ENCODE assay signal across 16 cellular contexts in genomic region chr4:143281507-143282169, GRCh38. TPM values are rescaled to one million over a fixed set of nuclear protein-coding genes. Genes with fewer than 3 reads are reported as not detected.
DNase-seq lines count a peak whose midpoint lies in the region; ATAC-seq and TF ChIP-seq lines count a peak whose summit lies in the region.
"Had no signal": no experiment of that assay in that cellular context is flagged by ENCODE, and none has a peak within 500 bp of the region (broad histone marks: within the 10 kb centered on the region; RNA-seq: fewer than 3 reads in every experiment).

No MANE protein-coding gene starts in this region.

- TF ChIP-seq CTCF in GM20000 (IDR thresholded peaks at IDR 0.05; ENCODE audit: extremely low read depth, missing control alignments) = no peak

- peak; percentile 15 for DNase-seq in GM20000 (ENCODE audit: low spot score)
- peak; percentile 22 for DNase-seq in brain pericyte (ENCODE audit: low read depth, low spot score)
- no peak for DNase-seq in UCSD-AML1 (lab: John Stamatoyannopoulos, UW; ENCODE audit: unreplicated experiment)
- DNase-seq in DMS79 treated with DMSO at 0.1 percent for 48 hours (lab: John Stamatoyannopoulos, UW) = no peak
- DNase-seq in NCI-H2196 (lab: John Stamatoyannopoulos, UW; ENCODE audit: unreplicated experiment) = no peak
- no peak for DNase-seq in ureter (ENCODE audit: low spot score)
- DNase-seq: ACHN; activated T-cell treated with anti-CD3 and anti-CD28 coated beads, Interleukin-2, amount 50 U/mL, for 4 hours; amygdala; NCI-H1048; PC-9; T-cell; upper lobe of right lung had no signal

- ATAC-seq in GM18498 (IDR thresholded peaks at IDR 0.05; ENCODE audit: unreplicated experiment) = peak; percentile 95
- peak; percentile 77 for ATAC-seq in HG03135 (IDR thresholded peaks at IDR 0.05; ENCODE audit: unreplicated experiment)
- ATAC-seq: activated CD4-positive, CD25-positive, alpha-beta regulatory T cell treated with anti-CD3 and anti-CD28 coated beads, Interleukin-2, amount 50 U/mL, for 24 hours; activated T-cell treated with anti-CD3 and anti-CD28 coated beads, Interleukin-2, amount 50 U/mL, for 4 hours; T-cell had no signal

RNA-seq across cellular contexts. Expression of gene GAB1, which starts 55.0 kb away (rescaled TPM):
- total RNA-seq in ureter = 42.4 TPM

Comparison
In these comparisons a context has a peak if more than half of its experiments do, and no peak if none do; other contexts are left out.
1. DNase-seq: peak in GM20000 (single experiment) and brain pericyte (single experiment); none in UCSD-AML1 (single experiment), DMS79 treated with DMSO at 0.1 percent for 48 hours (single experiment), NCI-H2196 (single experiment) and ureter (single experiment).